12 cellular contexts compared by ENCODE assay signal in the genomic region with DNA sequence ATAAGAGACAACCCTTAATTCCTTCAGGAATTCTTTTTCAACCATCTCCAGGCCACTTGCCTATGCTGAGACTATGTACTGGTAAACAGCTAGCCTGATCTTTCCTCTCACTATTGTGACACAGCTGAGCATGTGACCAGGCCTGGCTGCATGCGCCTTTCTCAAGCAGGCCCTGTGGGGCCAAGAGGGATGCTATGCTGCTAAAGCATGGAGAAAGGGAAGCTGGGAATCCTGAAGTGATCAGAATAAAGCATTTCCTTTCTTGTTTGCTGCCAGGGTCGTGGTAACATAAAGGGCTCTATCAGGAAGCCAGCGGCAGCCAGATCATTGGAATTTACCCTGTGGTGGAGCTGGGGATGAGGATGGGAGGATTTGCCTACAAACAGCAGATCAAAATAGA. TPM values are rescaled to one million over a fixed set of nuclear protein-coding genes. Genes with fewer than 3 reads are reported as not detected.
A peak's percentile ranks its signal among the peaks of the same experiment; 100 is the strongest.
DNase-seq lines count a peak whose midpoint lies in the region; ATAC-seq and TF ChIP-seq lines count a peak whose summit lies in the region.
"Had no signal": no experiment of that assay in that cellular context is flagged by ENCODE, and none has a peak within 500 bp of the region (broad histone marks: within the 10 kb centered on the region; RNA-seq: fewer than 3 reads in every experiment).

No MANE protein-coding gene starts in this region.

- no peaks in the 10 kb centered on the region for H3K27me3 Mint-ChIP-seq in naive thymus-derived CD4-positive, alpha-beta T cell
- no peaks in the 10 kb centered on the region for H3K27me3 Mint-ChIP-seq in nephron progenitor cell (ENCODE audit: low read depth, poor library complexity)
- H3K27me3 Mint-ChIP-seq in activated T-cell treated with anti-CD3 and anti-CD28 coated beads, Interleukin-2, amount 50 U/mL, for 72 hours (ENCODE audit: low read depth), result no peaks in the 10 kb centered on the region
- H3K27me3 Mint-ChIP-seq: activated CD4-positive, alpha-beta memory T cell treated with anti-CD3 and anti-CD28 coated beads for 36 hours; activated naive CD8-positive, alpha-beta T cell had no signal

- peaks cover 0 to 4% of the 10 kb centered on the region in 2 donors for H3K4me1 ChIP-seq in duodenal mucosa (ENCODE audit: control insufficient read depth in 1 of 2, insufficient read depth in 2 of 2, low read length in 2 of 2)
- peaks cover 15 to 18% of the 10 kb centered on the region in 2 donors for H3K4me1 ChIP-seq in naive thymus-derived CD4-positive, alpha-beta T cell (ENCODE audit: control insufficient read depth in 2 of 2, insufficient read depth in 2 of 2, low read length in 2 of 2)

- H3K27me3 ChIP-seq in duodenal mucosa (ENCODE audit: control insufficient read depth in 1 of 2, insufficient read depth in 2 of 2, low read length in 2 of 2), result no peaks in the 10 kb centered on the region
- no peaks in the 10 kb centered on the region for H3K27me3 ChIP-seq in naive thymus-derived CD4-positive, alpha-beta T cell (ENCODE audit: control insufficient read depth in 2 of 2, insufficient read depth in 2 of 2, low read length in 2 of 2)

- CTCF ChIA-PET in naive thymus-derived CD4-positive, alpha-beta T cell (lab: Charles Lee), result interaction anchor here (1.4 kb wide), 1 partner anchor 252 kb away, joined by 3 read pairs; no protein-coding TSS in a partner anchor

- H3K9ac ChIP-seq in duodenal mucosa (ENCODE audit: low read depth in 1 of 2, low read length in 2 of 2), result no peak overlapping the region

- H3K27ac ChIP-seq in duodenal mucosa (ENCODE audit: low read depth, low read length), result peak overlapping the region; percentile 10
- no peak overlapping the region for H3K27ac ChIP-seq in naive thymus-derived CD4-positive, alpha-beta T cell (ENCODE audit: low read depth, low read length)

- no peaks in the 10 kb centered on the region for H3K9me3 ChIP-seq in duodenal mucosa (ENCODE audit: control insufficient read depth in 1 of 2, low read length in 2 of 2)
- no peaks in the 10 kb centered on the region for H3K9me3 ChIP-seq in naive thymus-derived CD4-positive, alpha-beta T cell (ENCODE audit: control insufficient read depth in 2 of 3, low read length in 3 of 3)

- DNase-seq in ELF-1 (ENCODE audit: low read depth, low spot score) (peak; percentile 49), islet precursor cell (peak; percentile 73), renal cortical epithelial cell (ENCODE audit: low read depth) (peak; percentile 29), nephron progenitor cell (no peak)
- DNase-seq in naive thymus-derived CD4-positive, alpha-beta T cell, result no peak
- no peak for DNase-seq in activated T-cell treated with anti-CD3 and anti-CD28 coated beads, Interleukin-2, amount 50 U/mL, for 72 hours
- no peak for DNase-seq in activated CD4-positive, CD25-positive, alpha-beta regulatory T cell (lab: John Stamatoyannopoulos, UW)
- DNase-seq: activated CD4-positive, alpha-beta memory T cell treated with anti-CD3 and anti-CD28 coated beads for 36 hours; endodermal cell; NCI-H510A treated with DMSO at 0.1 percent for 48 hours had no signal

- H3K27ac Mint-ChIP-seq in naive thymus-derived CD4-positive, alpha-beta T cell, result peak overlapping the region in 2 of 9 donors; percentile 22 to 38
- no peak overlapping the region for H3K27ac Mint-ChIP-seq in nephron progenitor cell
- no peak overlapping the region for H3K27ac Mint-ChIP-seq in activated T-cell treated with anti-CD3 and anti-CD28 coated beads, Interleukin-2, amount 50 U/mL, for 72 hours
- H3K27ac Mint-ChIP-seq: activated CD4-positive, alpha-beta memory T cell treated with anti-CD3 and anti-CD28 coated beads for 36 hours; activated naive CD8-positive, alpha-beta T cell; endodermal cell had no signal

- no peak overlapping the region for H3K4me3 ChIP-seq in duodenal mucosa (ENCODE audit: low read depth in 1 of 2, low read length in 2 of 2)
- no peak overlapping the region for H3K4me3 ChIP-seq in naive thymus-derived CD4-positive, alpha-beta T cell (ENCODE audit: low read length)

- no peak overlapping the region for H3K4me3 Mint-ChIP-seq in naive thymus-derived CD4-positive, alpha-beta T cell
- no peak overlapping the region for H3K4me3 Mint-ChIP-seq in nephron progenitor cell
- H3K4me3 Mint-ChIP-seq in activated T-cell treated with anti-CD3 and anti-CD28 coated beads, Interleukin-2, amount 50 U/mL, for 72 hours, result no peak overlapping the region
- H3K4me3 Mint-ChIP-seq: activated CD4-positive, alpha-beta memory T cell treated with anti-CD3 and anti-CD28 coated beads for 36 hours; activated naive CD8-positive, alpha-beta T cell; endodermal cell had no signal

- no peaks in the 10 kb centered on the region for H3K36me3 ChIP-seq in duodenal mucosa (ENCODE audit: control insufficient read depth in 1 of 2, insufficient read depth in 2 of 2, low read length in 2 of 2)
- H3K36me3 ChIP-seq in naive thymus-derived CD4-positive, alpha-beta T cell (ENCODE audit: control insufficient read depth in 2 of 3, insufficient read depth in 3 of 3, low read length in 3 of 3), result no peaks in the 10 kb centered on the region

- no peak for ATAC-seq in naive thymus-derived CD4-positive, alpha-beta T cell
- ATAC-seq in activated T-cell treated with anti-CD3 and anti-CD28 coated beads, Interleukin-2, amount 50 U/mL, for 72 hours (replicated peaks in 1 of 2), result no peak

- H3K9me3 Mint-ChIP-seq in naive thymus-derived CD4-positive, alpha-beta T cell, result no peaks in the 10 kb centered on the region
- no peaks in the 10 kb centered on the region for H3K9me3 Mint-ChIP-seq in nephron progenitor cell
- H3K9me3 Mint-ChIP-seq in activated T-cell treated with anti-CD3 and anti-CD28 coated beads, Interleukin-2, amount 50 U/mL, for 72 hours, result no peaks in the 10 kb centered on the region
- H3K9me3 Mint-ChIP-seq: activated CD4-positive, alpha-beta memory T cell treated with anti-CD3 and anti-CD28 coated beads for 36 hours; endodermal cell had no signal

- POLR2A ChIA-PET in naive thymus-derived CD4-positive, alpha-beta T cell (lab: Charles Lee), result interaction anchor here (1.3 kb wide), 1 partner anchor 190 kb away, joined by 3 read pairs; no protein-coding TSS in a partner anchor

- peaks cover 18 to 26% (median 22%) of the 10 kb centered on the region in 7 donors for H3K4me1 Mint-ChIP-seq in naive thymus-derived CD4-positive, alpha-beta T cell
- H3K4me1 Mint-ChIP-seq in nephron progenitor cell, result peaks cover 27% of the 10 kb centered on the region
- peaks cover 25% of the 10 kb centered on the region for H3K4me1 Mint-ChIP-seq in activated T-cell treated with anti-CD3 and anti-CD28 coated beads, Interleukin-2, amount 50 U/mL, for 72 hours (ENCODE audit: low read depth)

- peaks cover 0 to 2% (median 0%) of the 10 kb centered on the region in 5 donors for H3K36me3 Mint-ChIP-seq in naive thymus-derived CD4-positive, alpha-beta T cell
- H3K36me3 Mint-ChIP-seq in nephron progenitor cell (ENCODE audit: low read depth), result no peaks in the 10 kb centered on the region
- no peaks in the 10 kb centered on the region for H3K36me3 Mint-ChIP-seq in activated T-cell treated with anti-CD3 and anti-CD28 coated beads, Interleukin-2, amount 50 U/mL, for 72 hours (ENCODE audit: insufficient read depth in 2 of 2)
- H3K36me3 Mint-ChIP-seq: activated CD4-positive, alpha-beta memory T cell treated with anti-CD3 and anti-CD28 coated beads for 36 hours; activated naive CD8-positive, alpha-beta T cell had no signal

- intact Hi-C loops in naive thymus-derived CD4-positive, alpha-beta T cell (cut with micrococcal nuclease), result no loop called here

- no peak for TF ChIP-seq CTCF in nephron progenitor cell (IDR thresholded peaks at IDR 0.05)

RNA-seq across cellular contexts. Expression of a gene that starts 29.8 kb away (rescaled TPM):
- 18.9 and 25.4 TPM in 2 replicates for total RNA-seq in renal cortical epithelial cell
- total RNA-seq in naive thymus-derived CD4-positive, alpha-beta T cell, result 10 to 100 TPM; 18.2 to 25.2 (median 22.2) TPM
- 10 to 100 TPM; 16.2 to 37.6 TPM for polyA plus RNA-seq in naive thymus-derived CD4-positive, alpha-beta T cell
- total RNA-seq in activated T-cell treated with anti-CD3 and anti-CD28 coated beads, Interleukin-2, amount 50 U/mL, for 72 hours, result 10 to 100 TPM; 46.6 to 51.6 TPM

Comparison
In these comparisons a context has a peak if more than half of its experiments do, and no peak if none do; other contexts are left out.
1. DNase-seq: peak in ELF-1 (single experiment), islet precursor cell (single experiment) and renal cortical epithelial cell (single experiment); none in naive thymus-derived CD4-positive, alpha-beta T cell (0 of 9), nephron progenitor cell (single experiment), activated T-cell treated with anti-CD3 and anti-CD28 coated beads, Interleukin-2, amount 50 U/mL, for 72 hours (0 of 2) and activated CD4-positive, CD25-positive, alpha-beta regulatory T cell (0 of 4).